Comparison of ENCODE assay signal across 15 cellular contexts in the genomic region with DNA sequence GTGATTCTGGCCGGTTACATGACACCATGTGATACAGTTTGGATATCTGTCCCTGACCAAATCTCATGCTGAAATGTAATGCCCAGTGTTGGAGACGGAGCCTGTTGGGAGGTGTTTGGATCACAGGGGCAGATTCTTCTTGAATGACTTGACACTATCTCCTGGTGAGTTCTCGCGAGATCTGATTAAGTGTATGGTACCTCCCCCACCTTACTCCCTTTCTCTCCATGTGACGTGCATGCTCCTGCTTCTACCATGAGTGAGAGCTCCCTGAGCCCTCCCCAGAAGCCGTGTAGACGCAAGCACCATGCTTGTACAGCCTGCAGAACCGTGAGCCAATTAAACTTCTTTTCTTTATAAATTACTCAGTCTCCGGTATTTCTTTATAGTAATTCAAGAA. TPM values are rescaled to one million over a fixed set of nuclear protein-coding genes. Genes with fewer than 3 reads are reported as not detected.
DNase-seq lines count a peak whose midpoint lies in the region; ATAC-seq and TF ChIP-seq lines count a peak whose summit lies in the region.
"Had no signal": no experiment of that assay in that cellular context is flagged by ENCODE, and none has a peak within 500 bp of the region (broad histone marks: within the 10 kb centered on the region; RNA-seq: fewer than 3 reads in every experiment).

No MANE protein-coding gene starts in this region.

- H3K4me3 Mint-ChIP-seq in brain, result peak overlapping the region in 1 of 5 experiments; percentile 20
- H3K4me3 Mint-ChIP-seq: CD14-positive monocyte; CD8-positive, alpha-beta T cell; IgD-negative memory B cell had no signal

- TF ChIP-seq CTCF in IMR-90 (conservative IDR thresholded peaks at IDR 0.05; ENCODE audit: low read depth, low read length) (no peak), brain (conservative IDR thresholded peaks at IDR 0.05) (no peak)

- no peaks in the 10 kb centered on the region for H3K9me3 ChIP-seq in IMR-90 (ENCODE audit: control insufficient read depth, insufficient read depth, low read length)
- H3K9me3 ChIP-seq: A549 had no signal

- H3K9ac ChIP-seq in IMR-90 (ENCODE audit: low read depth, low read length), result no peak overlapping the region

- H3K27me3 Mint-ChIP-seq in brain, result no peaks in the 10 kb centered on the region

- no peak overlapping the region for H3K4ac ChIP-seq in IMR-90 (ENCODE audit: low read depth, low read length)

- no peak for TF ChIP-seq POLR2A in IMR-90 (IDR thresholded peaks at IDR 0.05; ENCODE audit: low read depth, low read length)

- TF ChIP-seq RAD21 in IMR-90 (IDR thresholded peaks at IDR 0.05; ENCODE audit: low read length), result no peak

- CTCF ChIA-PET in IMR-90 (lab: Yijun Ruan, JAX), result interaction anchor here (1.3 kb wide), 1 partner anchor 18 kb away, joined by 3 read pairs; no protein-coding TSS in a partner anchor

- no peak overlapping the region for H2BK120ac ChIP-seq in IMR-90 (ENCODE audit: low read depth, low read length)

- intact Hi-C loops in IMR-90 (cut with micrococcal nuclease), result no loop called here

- no peak overlapping the region for H3K27ac ChIP-seq in IMR-90 (ENCODE audit: insufficient read depth, low read length)
- H3K27ac ChIP-seq: A549 had no signal

- H3K18ac ChIP-seq in IMR-90 (ENCODE audit: low read depth, low read length), result no peak overlapping the region

- no peaks in the 10 kb centered on the region for H3K36me3 ChIP-seq in IMR-90 (ENCODE audit: control insufficient read depth, insufficient read depth, low read length)

- no peak overlapping the region for H3K56ac ChIP-seq in IMR-90 (ENCODE audit: extremely low read depth, insufficient read depth, low read length)

- no TSS peak for BruUV-seq in IMR-90 (replicated peaks; lab: Mats Ljungman, UMichigan)

- peak overlapping the region in 3 of 5 experiments; percentile 24 to 90 (median 61) for H3K27ac Mint-ChIP-seq in brain
- H3K27ac Mint-ChIP-seq: CD14-positive monocyte; CD8-positive, alpha-beta T cell; IgD-negative memory B cell had no signal

- ATAC-seq in IMR-90 (ENCODE audit: low read depth) (no peak), GM18858 (IDR thresholded peaks at IDR 0.05; ENCODE audit: unreplicated experiment) (no peak), GM19455 (IDR thresholded peaks at IDR 0.05; ENCODE audit: unreplicated experiment) (no peak)
- ATAC-seq: A549; CD8-positive, alpha-beta T cell had no signal

- H3K4me1 Mint-ChIP-seq in brain, result peaks cover 46% of the 10 kb centered on the region
- H3K4me1 Mint-ChIP-seq: CD14-positive monocyte, IgD-negative memory B cell had no signal

- peak overlapping the region; percentile 45 for H2AFZ ChIP-seq in IMR-90 (replicated peaks; ENCODE audit: low read length, poor library complexity)

- H3K4me1 ChIP-seq in IMR-90 (ENCODE audit: control insufficient read depth, insufficient read depth, low read length), result no peaks in the 10 kb centered on the region
- H3K4me1 ChIP-seq: A549 had no signal

- H2AK9ac ChIP-seq in IMR-90 (replicated peaks; ENCODE audit: low read depth, low read length, poor library complexity), result no peak overlapping the region

- no peak overlapping the region for H4K5ac ChIP-seq in IMR-90 (ENCODE audit: low read depth, low read length)

- H3K23ac ChIP-seq in IMR-90 (ENCODE audit: low read depth, low read length), result no peak overlapping the region

- H4K20me1 ChIP-seq in IMR-90 (ENCODE audit: insufficient read depth, low read length), result no peaks in the 10 kb centered on the region

- dilution Hi-C loops in IMR-90 (cut with HindIII; ENCODE audit: low sequenced_read_pairs, unreplicated experiment), result no loop called here

- H2BK20ac ChIP-seq in IMR-90 (ENCODE audit: low read depth, low read length), result no peak overlapping the region

- no peak overlapping the region for H4K91ac ChIP-seq in IMR-90 (ENCODE audit: insufficient read depth, low read depth, low read length)

- in situ Hi-C loops in IMR-90 (cut with MboI; ENCODE audit: low sequenced_read_pairs), result no loop called here
- in situ Hi-C loops in SK-MEL-5 (cut with HindIII; ENCODE audit: low pct_unique_long_range_greater_than_20kb, low sequenced_read_pairs), result no loop called here

- H3K9me1 ChIP-seq in IMR-90 (ENCODE audit: insufficient read depth, low read length), result no peaks in the 10 kb centered on the region

- no peak overlapping the region for H3K14ac ChIP-seq in IMR-90 (replicated peaks; ENCODE audit: low read depth, low read length)

- H2BK15ac ChIP-seq in IMR-90 (ENCODE audit: low read depth, low read length), result no peak overlapping the region

- H2BK5ac ChIP-seq in IMR-90 (ENCODE audit: low read depth, low read length, poor library complexity, severe bottlenecking), result no peak overlapping the region

- POLR2A ChIA-PET in IMR-90 (lab: Charles Lee; ENCODE audit: unreplicated experiment), result no interaction called here

- no peak overlapping the region for H2AK5ac ChIP-seq in IMR-90 (ENCODE audit: low read depth, low read length)

- H3K9me3 Mint-ChIP-seq in brain, result peaks cover 0 to 7% (median 0%) of the 10 kb centered on the region in 5 experiments
- H3K9me3 Mint-ChIP-seq: CD8-positive, alpha-beta T cell; IgD-negative memory B cell had no signal

- H3K27me3 ChIP-seq in IMR-90 (ENCODE audit: control insufficient read depth, insufficient read depth, low read length), result no peaks in the 10 kb centered on the region; the same call in 1 of the 2 replicates

- no peak overlapping the region for H3K4me3 ChIP-seq in IMR-90 (ENCODE audit: insufficient read depth, low read depth, low read length)
- H3K4me3 ChIP-seq: A549 had no signal

- no peaks in the 10 kb centered on the region for H3K79me1 ChIP-seq in IMR-90 (ENCODE audit: low read depth in 1 of 2, low read length in 2 of 2)

- H4K8ac ChIP-seq in IMR-90 (ENCODE audit: low read depth in 2 of 2, low read length in 2 of 2), result no peak overlapping the region

- peaks cover 56% of the 10 kb centered on the region for H3K36me3 Mint-ChIP-seq in brain
- H3K36me3 Mint-ChIP-seq: CD14-positive monocyte; CD8-positive, alpha-beta T cell; IgD-negative memory B cell had no signal

- WGBS in IMR-90 (ENCODE audit: extremely low coverage in 2 of 2, insufficient read length in 1 of 2), 2 experiments, result 80% methylated on average over 2 of the region's 9 CpGs; no CpG with 5 or more reads in 1 of the 2 experiments

- H3K4me2 ChIP-seq in IMR-90 (ENCODE audit: low read depth, low read length), result no peak overlapping the region
- H3K4me2 ChIP-seq: A549 had no signal

- DNase-seq in IMR-90 (no peak), SK-MEL-5 (ENCODE audit: low read depth, low spot score) (peak; percentile 50)
- no peak for DNase-seq in stimulated activated naive CD4-positive, alpha-beta T cell treated with Interleukin-2 at 50 U/mL for 16 hours (lab: John Stamatoyannopoulos, UW)
- DNase-seq: CD8-positive, alpha-beta T cell; COR-L47; DMS153; DND-41; GDM1; H7 had no signal

TF ChIP-seq in IMR-90, 13 proteins besides CTCF, POLR2A, EP300 and RAD21:
- TF ChIP-seq RFX5 (IDR thresholded peaks at IDR 0.05; ENCODE audit: low read depth, low read length) (no peak), FOS (IDR thresholded peaks at IDR 0.05; ENCODE audit: low read depth, low read length) (no peak), MAZ (IDR thresholded peaks at IDR 0.05; ENCODE audit: borderline replicate concordance, low read depth, low read length) (no peak), CEBPB (IDR thresholded peaks at IDR 0.05; ENCODE audit: low read depth, low read length) (no peak), CHD1 (IDR thresholded peaks at IDR 0.05; ENCODE audit: low read depth, low read length) (no peak), RCOR1 (IDR thresholded peaks at IDR 0.05; ENCODE audit: insufficient replicate concordance, low read length) (no peak), MAFK (IDR thresholded peaks at IDR 0.05; ENCODE audit: low read depth, low read length) (no peak), NFE2L2 (IDR thresholded peaks at IDR 0.05; ENCODE audit: low read depth, low read length) (no peak), MXI1 (IDR thresholded peaks at IDR 0.05; ENCODE audit: borderline replicate concordance, low read depth, low read length) (no peak), SMC3 (IDR thresholded peaks at IDR 0.05; ENCODE audit: low read depth, low read length) (no peak), BHLHE40 (IDR thresholded peaks at IDR 0.05; ENCODE audit: low read depth, low read length) (no peak)
- TF ChIP-seq, protein P1, sequence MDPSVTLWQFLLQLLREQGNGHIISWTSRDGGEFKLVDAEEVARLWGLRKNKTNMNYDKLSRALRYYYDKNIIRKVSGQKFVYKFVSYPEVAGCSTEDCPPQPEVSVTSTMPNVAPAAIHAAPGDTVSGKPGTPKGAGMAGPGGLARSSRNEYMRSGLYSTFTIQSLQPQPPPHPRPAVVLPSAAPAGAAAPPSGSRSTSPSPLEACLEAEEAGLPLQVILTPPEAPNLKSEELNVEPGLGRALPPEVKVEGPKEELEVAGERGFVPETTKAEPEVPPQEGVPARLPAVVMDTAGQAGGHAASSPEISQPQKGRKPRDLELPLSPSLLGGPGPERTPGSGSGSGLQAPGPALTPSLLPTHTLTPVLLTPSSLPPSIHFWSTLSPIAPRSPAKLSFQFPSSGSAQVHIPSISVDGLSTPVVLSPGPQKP (IDR thresholded peaks at IDR 0.05; ENCODE audit: borderline replicate concordance, low read depth, low read length), result no peak

RNA-seq across cellular contexts. Expression of a gene that starts 23.6 kb away (rescaled TPM):
- 3.6 and 4.4 TPM in 2 replicates for total RNA-seq in IMR-90 (2012; rRNA removed)
- polyA plus RNA-seq in IMR-90 (2012; rRNA removed) (11.8 and 13.5 TPM in 2 replicates), brain (ENCODE audit: insufficient read depth, low read depth, low replicate concordance) (336 TPM)
- 5.8 and 8.0 TPM in 2 replicates for polyA plus RNA-seq in IMR-90 (2012; cell fraction: cytosol; rRNA removed)
- 1.5 and 4.2 TPM in 2 replicates for polyA plus RNA-seq in IMR-90 (2012; cell fraction: nucleus; rRNA removed; ENCODE audit: low replicate concordance)
- 0.29 and 2.0 TPM in 2 replicates for total RNA-seq in SK-MEL-5 (2014; rRNA removed; shearing (Covaris generic))
- 0.42 and 1.3 TPM in 2 replicates for polyA plus RNA-seq in SK-MEL-5 (2015; cell fraction: cytosol; rRNA removed)
- polyA plus RNA-seq in SK-MEL-5 (2015; cell fraction: nucleus; rRNA removed), result 0.33 TPM in 1 of 2 replicates, not detected in the other
- total RNA-seq: CD8-positive, alpha-beta T cell had no signal
- polyA plus RNA-seq: IgD-negative memory B cell had no signal
